ENCODE assay signal across 8 cellular contexts in the genomic region with DNA sequence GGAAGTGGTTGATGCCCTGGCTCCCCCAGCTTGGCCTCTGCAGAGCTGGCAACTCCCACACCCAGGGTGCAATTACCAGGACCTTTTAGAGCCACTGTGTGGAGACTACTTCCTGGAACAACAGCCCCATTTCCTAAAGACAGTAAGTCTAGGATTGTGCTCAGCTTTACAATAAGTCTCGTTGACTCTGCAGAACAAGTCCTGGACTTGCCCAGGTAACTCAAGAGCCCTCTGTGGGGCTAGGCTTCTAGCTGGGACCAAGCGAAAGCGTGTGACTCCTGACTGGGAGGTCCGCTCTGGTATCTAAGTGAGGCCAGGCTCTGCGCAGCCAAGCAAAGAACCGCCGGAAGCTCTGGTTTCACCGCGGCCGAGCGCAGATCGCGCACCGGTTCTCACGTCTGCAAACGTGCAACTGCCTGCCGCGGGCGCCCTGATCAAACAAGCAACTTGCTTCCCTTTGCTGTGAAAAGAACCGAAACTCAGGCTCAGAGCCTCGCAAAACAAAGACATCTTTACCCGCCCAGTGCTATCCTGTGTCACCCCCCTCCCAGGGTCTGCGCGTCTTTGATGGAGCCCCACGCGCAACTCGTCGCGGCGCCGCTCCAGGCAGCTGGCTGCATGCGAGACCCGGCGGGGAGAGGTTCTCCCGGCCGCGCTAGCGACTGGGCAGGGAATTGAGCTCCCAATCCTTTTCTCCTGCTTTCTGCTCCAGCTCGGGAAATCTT. TPM values are rescaled to one million over a fixed set of nuclear protein-coding genes. Genes with fewer than 3 reads are reported as not detected.
DNase-seq lines count a peak whose midpoint lies in the region; ATAC-seq lines count a peak whose summit lies in the region.

No MANE protein-coding gene starts in this region.

- H3K9me3 ChIP-seq in CD4-positive, CD25-positive, alpha-beta regulatory T cell (ENCODE audit: control insufficient read depth in 2 of 2, low read length in 2 of 2) = no peaks in the 10 kb centered on the region
- no peaks in the 10 kb centered on the region for H3K9me3 ChIP-seq in iPS-15b (ENCODE audit: control insufficient read depth, insufficient read depth, low read length)

- intact Hi-C loops in activated naive CD4-positive, alpha-beta T cell treated with anti-CD3 and anti-CD28 coated beads for 36 hours (cut with micrococcal nuclease) = no loop called here

- no peak overlapping the region for H3K27ac ChIP-seq in CD4-positive, CD25-positive, alpha-beta regulatory T cell (ENCODE audit: insufficient read depth, low read length, poor library complexity, severe bottlenecking)

- H3K4me3 ChIP-seq in CD4-positive, CD25-positive, alpha-beta regulatory T cell (ENCODE audit: low read depth, low read length) = peak overlapping the region; percentile 43
- peak overlapping the region; percentile 45 for H3K4me3 ChIP-seq in iPS-15b (ENCODE audit: low read depth, low read length)

- ATAC-seq in CD4-positive, CD25-positive, alpha-beta regulatory T cell (ENCODE audit: low read depth in 2 of 2) = peak; percentile 39 to 51
- peak; percentile 73 for ATAC-seq in GM19023 (IDR thresholded peaks at IDR 0.05; ENCODE audit: unreplicated experiment)
- peak; percentile 72 for ATAC-seq in HG03097 (IDR thresholded peaks at IDR 0.05; ENCODE audit: low FRiP score, unreplicated experiment)

- peaks cover 15% of the 10 kb centered on the region for H3K4me1 ChIP-seq in CD4-positive, CD25-positive, alpha-beta regulatory T cell (ENCODE audit: control insufficient read depth, insufficient read depth, low read length, poor library complexity, severe bottlenecking)
- H3K4me1 ChIP-seq in iPS-15b (ENCODE audit: control insufficient read depth, insufficient read depth, low read length) = peaks cover 7% of the 10 kb centered on the region

- peak overlapping the region in 3 of 4 donors; percentile 50 to 73 (median 56) for H3K4me3 Mint-ChIP-seq in CD4-positive, CD25-positive, alpha-beta regulatory T cell
- peak overlapping the region; percentile 41 for H3K4me3 Mint-ChIP-seq in activated naive CD4-positive, alpha-beta T cell treated with anti-CD3 and anti-CD28 coated beads for 36 hours

- peak overlapping the region in 1 of 3 donors; percentile 55 for H3K27ac Mint-ChIP-seq in CD4-positive, CD25-positive, alpha-beta regulatory T cell
- no peak overlapping the region for H3K27ac Mint-ChIP-seq in activated naive CD4-positive, alpha-beta T cell treated with anti-CD3 and anti-CD28 coated beads for 36 hours

- H3K27me3 Mint-ChIP-seq in CD4-positive, CD25-positive, alpha-beta regulatory T cell = peaks cover 35% of the 10 kb centered on the region
- H3K27me3 Mint-ChIP-seq in activated naive CD4-positive, alpha-beta T cell treated with anti-CD3 and anti-CD28 coated beads for 36 hours (ENCODE audit: low read depth) = peaks cover 27% of the 10 kb centered on the region

- peak in 2 of 3 donors; percentile 8 to 89 for DNase-seq in CD4-positive, CD25-positive, alpha-beta regulatory T cell
- DNase-seq in NCI-H510A treated with DMSO at 0.1 percent for 48 hours (lab: John Stamatoyannopoulos, UW) = peak; percentile 93
- peak; percentile 64 for DNase-seq in activated naive CD4-positive, alpha-beta T cell treated with anti-CD3 and anti-CD28 coated beads for 36 hours
- peak; percentile 22 for DNase-seq in stimulated activated CD4-positive, alpha-beta T cell treated with anti-CD3 and anti-CD28 coated beads, Interleukin-1b, Interleukin-23, amount 100 ng/mL, for 48 hours
- DNase-seq in G401 (ENCODE audit: low spot score) = no peak

- peak overlapping the region; percentile 3 for H3K9ac ChIP-seq in iPS-15b (ENCODE audit: low read depth, low read length)

- CTCF ChIA-PET in activated naive CD4-positive, alpha-beta T cell treated with anti-CD3 and anti-CD28 coated beads for 36 hours (lab: Charles Lee) = interaction anchor here (1.1 kb wide), 1 partner anchor 13 kb away, joined by 3 read pairs; no protein-coding TSS in a partner anchor

- no peaks in the 10 kb centered on the region for H3K36me3 ChIP-seq in CD4-positive, CD25-positive, alpha-beta regulatory T cell (ENCODE audit: control insufficient read depth, insufficient read depth, low read length)
- no peaks in the 10 kb centered on the region for H3K36me3 ChIP-seq in iPS-15b (ENCODE audit: control insufficient read depth, insufficient read depth, low read length)

- H3K36me3 Mint-ChIP-seq in CD4-positive, CD25-positive, alpha-beta regulatory T cell = no peaks in the 10 kb centered on the region
- no peaks in the 10 kb centered on the region for H3K36me3 Mint-ChIP-seq in activated naive CD4-positive, alpha-beta T cell treated with anti-CD3 and anti-CD28 coated beads for 36 hours (ENCODE audit: low read depth)

- in situ Hi-C loops in G401 (cut with HindIII; ENCODE audit: low sequenced_read_pairs) = no loop called here

- peaks cover 0 to 28% (median 6%) of the 10 kb centered on the region in 4 donors for H3K4me1 Mint-ChIP-seq in CD4-positive, CD25-positive, alpha-beta regulatory T cell
- H3K4me1 Mint-ChIP-seq in activated naive CD4-positive, alpha-beta T cell treated with anti-CD3 and anti-CD28 coated beads for 36 hours (ENCODE audit: low read depth) = peaks cover 14% of the 10 kb centered on the region

- H3K9me3 Mint-ChIP-seq in CD4-positive, CD25-positive, alpha-beta regulatory T cell = peaks cover 0 to 5% (median 0%) of the 10 kb centered on the region in 7 donors
- H3K9me3 Mint-ChIP-seq in activated naive CD4-positive, alpha-beta T cell treated with anti-CD3 and anti-CD28 coated beads for 36 hours = no peaks in the 10 kb centered on the region

- H3K27me3 ChIP-seq in CD4-positive, CD25-positive, alpha-beta regulatory T cell (ENCODE audit: control insufficient read depth, insufficient read depth, low read length) = peaks cover 8% of the 10 kb centered on the region
- H3K27me3 ChIP-seq in iPS-15b (ENCODE audit: control insufficient read depth, insufficient read depth, low read length) = peaks cover 36% of the 10 kb centered on the region

RNA-seq across cellular contexts. Expression of a gene that starts 4.4 kb away (rescaled TPM):
- total RNA-seq in CD4-positive, CD25-positive, alpha-beta regulatory T cell = 7.3 TPM
- 1 to 10 TPM in 2 of 4 donors, under 1 TPM in 1, not detected in 1; 0.83 to 3.5 (median 1.8) TPM for polyA plus RNA-seq in CD4-positive, CD25-positive, alpha-beta regulatory T cell
- under 1 TPM; 0.27 to 0.33 TPM for total RNA-seq in activated naive CD4-positive, alpha-beta T cell treated with anti-CD3 and anti-CD28 coated beads for 36 hours
- not detected in 2 replicates for total RNA-seq in G401 (2014; rRNA removed; shearing (Covaris generic))
